ENCODE assay signal across 12 cellular contexts in the genomic region with DNA sequence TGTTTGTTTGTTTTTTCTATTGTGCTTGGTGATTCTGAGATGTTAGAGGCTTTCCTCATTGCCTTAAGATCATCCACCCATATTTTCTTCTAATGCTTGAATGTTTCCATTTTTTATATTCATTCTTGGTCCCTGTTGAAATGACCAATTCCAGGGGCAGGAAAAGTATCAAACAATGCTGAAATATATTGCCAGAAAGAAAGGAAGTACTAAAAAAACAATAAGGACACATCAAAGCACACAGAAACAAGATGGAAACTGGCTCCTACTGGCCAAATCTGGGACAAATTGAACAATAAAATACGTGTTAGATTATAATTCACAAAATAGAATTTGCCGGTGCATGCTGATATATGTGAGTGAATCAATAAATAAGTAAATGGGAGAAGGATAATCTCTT. TPM values are rescaled to one million over a fixed set of nuclear protein-coding genes. Genes with fewer than 3 reads are reported as not detected.
A peak's percentile ranks its signal among the peaks of the same experiment; 100 is the strongest.
DNase-seq lines count a peak whose midpoint lies in the region; ATAC-seq, FAIRE-seq and TF ChIP-seq lines count a peak whose summit lies in the region.
"Had no signal": no experiment of that assay in that cellular context is flagged by ENCODE, and none has a peak within 500 bp of the region (broad histone marks: within the 10 kb centered on the region; RNA-seq: fewer than 3 reads in every experiment).

No MANE protein-coding gene starts in this region.

- H2AFZ ChIP-seq in K562 (ENCODE audit: low read depth, low read length): no peak overlapping the region

- no peaks in the 10 kb centered on the region for H3K9me1 ChIP-seq in K562 (ENCODE audit: control insufficient read depth, insufficient read depth, low read length)

- no peak for TF ChIP-seq CTCF in heart right ventricle (IDR thresholded peaks at IDR 0.05)
- no peak for TF ChIP-seq CTCF in K562 (IDR thresholded peaks at IDR 0.05 in 2 of 3, conservative IDR thresholded peaks at IDR 0.05 in 1 of 3; ENCODE audit: insufficient read depth in 2 of 3, low read depth in 1 of 3, low read length in 3 of 3)
- no peak for TF ChIP-seq CTCF in transverse colon (IDR thresholded peaks at IDR 0.05)

- TF ChIP-seq RAD21 in K562 (CRISPR knock-in tag; conservative IDR thresholded peaks at IDR 0.05 in 1 of 2, IDR thresholded peaks at IDR 0.05 in 1 of 2): no peak

- 68 to 80% methylated on average over 2 of the region's 2 CpGs for WGBS in heart right ventricle, 2 donors
- 71% methylated on average over 2 of the region's 2 CpGs for WGBS in K562 (ENCODE audit: insufficient coverage, low coverage, missing lambda C conversion rate)
- 88% methylated on average over 2 of the region's 2 CpGs; no CpG with 5 or more reads in 1 of the 2 donors for WGBS in transverse colon (ENCODE audit: low coverage in 1 of 2), 2 donors

- TF ChIP-seq EP300 in K562 (IDR thresholded peaks at IDR 0.05; ENCODE audit: low read length) (no peak), transverse colon (IDR thresholded peaks at IDR 0.05; ENCODE audit: low read depth) (no peak)

- H3K27me3 ChIP-seq in heart right ventricle (no peaks in the 10 kb centered on the region), K562 (ENCODE audit: control insufficient read depth in 2 of 2, insufficient read depth in 2 of 2, low read length in 2 of 2) (no peaks in the 10 kb centered on the region), transverse colon (no peaks in the 10 kb centered on the region)
- H3K27me3 ChIP-seq: body of pancreas had no signal

- TF ChIP-seq POLR2A in K562 (conservative IDR thresholded peaks at IDR 0.05) (no peak), transverse colon (IDR thresholded peaks at IDR 0.05) (no peak)

- H3K4me3 ChIP-seq in heart right ventricle: peak overlapping the region in 3 of 10 donors; percentile 4 to 30 (median 18)
- H3K4me3 ChIP-seq in K562: no peak overlapping the region
- no peak overlapping the region for H3K4me3 ChIP-seq in transverse colon
- H3K4me3 ChIP-seq: body of pancreas had no signal

- ATAC-seq in heart right ventricle: peak in 4 of 8 donors; percentile 36 to 73 (median 44)
- ATAC-seq in left ventricle myocardium superior: no peak
- no peak for ATAC-seq in K562

- no peaks in the 10 kb centered on the region for H4K20me1 ChIP-seq in K562 (replicated peaks; ENCODE audit: control insufficient read depth, insufficient read depth, low read length)

- in situ Hi-C loops in K562 (cut with MboI) (no loop called here), transverse colon (cut with MboI; ENCODE audit: low pct_ligation_motif_present in 1 of 4, low pct_unique_long_range_greater_than_20kb in 1 of 4, low sequenced_read_pairs in 3 of 4) (no loop called here)

- DNase-seq in heart right ventricle: no peak
- DNase-seq in left ventricle myocardium superior: no peak
- no peak for DNase-seq in K562 (ENCODE audit: extremely low read depth in 1 of 4, low spot score in 3 of 4)
- DNase-seq in lung microvascular endothelial cell (ENCODE audit: low read depth in 2 of 2): peak; percentile 23 to 65
- no peak for DNase-seq in transverse colon
- no peak for DNase-seq in germinal center (ENCODE audit: low spot score)
- DNase-seq in NCI-H2227 treated with DMSO at 0.1 percent for 48 hours (lab: John Stamatoyannopoulos, UW): no peak
- no peak for DNase-seq in cerebellar nuclear complex (lab: John Stamatoyannopoulos, UW)
- DNase-seq: NCI-H1105, NCI-H774 had no signal

- H3K79me2 ChIP-seq in K562 (ENCODE audit: control insufficient read depth, insufficient read depth, low read length): peaks cover 21% of the 10 kb centered on the region

- H3K4me2 ChIP-seq in K562 (ENCODE audit: insufficient read depth, low read length): no peak overlapping the region

- no peak for FAIRE-seq in K562 (lab: Jason Lieb, UNC)
- FAIRE-seq: HTR-8/SVneo had no signal

- no peak overlapping the region for H3K9ac ChIP-seq in K562 (ENCODE audit: insufficient read depth in 1 of 2, low read depth in 2 of 2, low read length in 2 of 2)

- H3K4me1 ChIP-seq in heart right ventricle (peaks cover 0 to 54% (median 20%) of the 10 kb centered on the region in 9 donors), K562 (replicated peaks in 1 of 2; ENCODE audit: control insufficient read depth in 2 of 2, insufficient read depth in 2 of 2, low read length in 2 of 2) (peaks cover 0 to 10% of the 10 kb centered on the region in 2 experiments; a peak in 2 of 5 replicates), transverse colon (peaks cover 0 to 11% (median 3%) of the 10 kb centered on the region in 4 donors)

- intact Hi-C loops in heart right ventricle (cut with DNase I): loop anchor here in 2 of 10 donors (2.0 kb wide), 1 partner anchor 24 kb away; the partner anchor contains the start of gene ZDHHC20 (in 2 of the 2)
- intact Hi-C loops in left ventricle myocardium superior (cut with micrococcal nuclease): no loop called here
- intact Hi-C loops in K562 (cut with micrococcal nuclease): no loop called here
- intact Hi-C loops in transverse colon (cut with DNase I; ENCODE audit: low total_unique reads): no loop called here

- no TSS peak for BruUV-seq in K562 (replicated peaks; lab: Mats Ljungman, UMichigan)

- CTCF ChIA-PET in K562 (lab: Yijun Ruan, JAX; ENCODE audit: low intra/inter-chr PET ratio): no interaction called here

- H3K36me3 ChIP-seq in heart right ventricle: no peaks in the 10 kb centered on the region
- no peaks in the 10 kb centered on the region for H3K36me3 ChIP-seq in K562 (ENCODE audit: control insufficient read depth, insufficient read depth, low read length)
- H3K36me3 ChIP-seq in transverse colon: no peaks in the 10 kb centered on the region

- POLR2A ChIA-PET in K562 (lab: Yijun Ruan, JAX): interaction anchor here (1.3 to 1.4 kb wide), 2 partner anchors 10 to 11 kb away, joined by 3 to 4 read pairs; no protein-coding TSS in a partner anchor

- H3K27ac ChIP-seq in heart right ventricle (peak overlapping the region; percentile 42 to 87 (median 75)), K562 (ENCODE audit: extremely low read depth, low read depth, low read length) (peak overlapping the region; percentile 51; the same call in 1 of the 3 replicates), transverse colon (peak overlapping the region; percentile 23 to 63 (median 40))

- H3K9me3 ChIP-seq in heart right ventricle (peaks cover 0 to 26% (median 16%) of the 10 kb centered on the region in 11 donors), K562 (replicated peaks; ENCODE audit: control insufficient read depth, insufficient read depth, low read depth, low read length) (no peaks in the 10 kb centered on the region), transverse colon (peaks cover 4% of the 10 kb centered on the region in 2 donors)
- H3K9me3 ChIP-seq: body of pancreas had no signal

TF ChIP-seq in K562, 482 proteins besides CTCF, POLR2A, EP300 and RAD21 (continues in another document):
- no peak for TF ChIP-seq DNMT1 (IDR thresholded peaks at IDR 0.05)
- TF ChIP-seq TAF1 (IDR thresholded peaks at IDR 0.05; ENCODE audit: control insufficient read depth, extremely low read depth, insufficient read depth, low read length, severe bottlenecking): no peak
- no peak for TF ChIP-seq ZNF57 (CRISPR knock-in tag; IDR thresholded peaks at IDR 0.05)
- no peak for TF ChIP-seq ZKSCAN3 (CRISPR knock-in tag; IDR thresholded peaks at IDR 0.05)
- TF ChIP-seq SRSF1 (IDR thresholded peaks at IDR 0.05; ENCODE audit: low read depth, low read length): no peak
- TF ChIP-seq HDAC6 (IDR thresholded peaks at IDR 0.05; ENCODE audit: low read depth, low read length): no peak
- TF ChIP-seq JUNB (CRISPR knock-in tag; conservative IDR thresholded peaks at IDR 0.05): no peak

RNA-seq across cellular contexts. Expression of gene ZDHHC20, which starts 23.9 kb away (rescaled TPM):
- 10 to 100 TPM; 11.4 to 28.5 (median 14.8) TPM for total RNA-seq in heart right ventricle
- polyA plus RNA-seq in heart right ventricle: 1 to 10 TPM; 6.3 to 8.4 TPM
- 16.2 TPM for total RNA-seq in left ventricle myocardium superior
- 8.6 and 23.3 TPM in 2 replicates for total RNA-seq in K562 (2011; cell fraction: chromatin; rRNA removed; ENCODE audit: low replicate concordance)
- 7.1 and 7.2 TPM in 2 replicates for total RNA-seq in K562 (2011; cell fraction: nucleolus; rRNA removed)
- total RNA-seq in K562 (2011; cell fraction: nucleoplasm; rRNA removed): 12.9 and 23.7 TPM in 2 replicates
- total RNA-seq in K562 (2014; rRNA removed): 10.0 and 12.0 TPM in 2 replicates
- total RNA-seq in K562 (2014; rRNA removed; fragmentation: Illumina TruSeq; extraction: Trizol): 20.2 and 26.6 TPM in 2 replicates
- total RNA-seq in K562 (2015; rRNA removed; fragmentation: Illumina TruSeq; extraction: Trizol): 19.4 and 20.9 TPM in 2 replicates
- total RNA-seq in K562 (2021): 17.6 and 17.7 TPM in 2 replicates
- polyA plus RNA-seq in K562 (2011; rRNA removed): 11.9 and 17.8 TPM in 2 replicates
- polyA plus RNA-seq in K562 (2011; cell fraction: cytosol; rRNA removed): 5.5 and 6.7 TPM in 2 replicates
- polyA plus RNA-seq in K562 (2011; cell fraction: nucleus; rRNA removed): 4.4 and 6.0 TPM in 2 replicates
- 8.9 and 10.8 TPM in 2 replicates for polyA plus RNA-seq in K562 (2012)
- 12.8 and 15.8 TPM in 2 replicates for polyA plus RNA-seq in K562 (2014; fragmentation: Illumina TruSeq; extraction: Trizol)
- polyA plus RNA-seq in K562 (2014; fragmentation: Nextera tagmentation; extraction: Ambion mirVana): 1 to 10 TPM; 2.7 to 4.2 TPM
- 9.8 and 10.3 TPM in 2 replicates for polyA plus RNA-seq in K562 (2014; rRNA removed)
- polyA minus RNA-seq in K562 (2011; rRNA and poly(A)+ RNA removed): 33.2 and 38.2 TPM in 2 replicates
- polyA minus RNA-seq in K562 (2011; cell fraction: cytosol; rRNA and poly(A)+ RNA removed): 9.6 and 11.8 TPM in 2 replicates
- polyA minus RNA-seq in K562 (2011; cell fraction: nucleus; rRNA and poly(A)+ RNA removed): 5.0 and 7.6 TPM in 2 replicates
- total RNA-seq in lung microvascular endothelial cell: 63.7 and 71.0 TPM in 2 replicates
- 100 to 1,000 TPM in 1 of 4 donors, 10 to 100 TPM in 3; 29.9 to 104 (median 76.9) TPM for total RNA-seq in transverse colon

Comparison
In these comparisons a context has a peak if more than half of its experiments do, and no peak if none do; other contexts are left out.
1. DNase-seq: peak in lung microvascular endothelial cell (2 of 2); none in heart right ventricle (0 of 2), left ventricle myocardium superior (single experiment), K562 (0 of 4), transverse colon (single experiment), germinal center (single experiment), NCI-H2227 treated with DMSO at 0.1 percent for 48 hours (single experiment) and cerebellar nuclear complex (0 of 2).
2. Peak in every context shown above with its lines, with median percentiles within 50 percentile points of each other: H3K27ac ChIP-seq.